9 cellular contexts compared by ENCODE assay signal in genomic region chr13:46571189-46571901, GRCh38. TPM values are rescaled to one million over a fixed set of nuclear protein-coding genes. Genes with fewer than 3 reads are reported as not detected.
DNase-seq lines count a peak whose midpoint lies in the region; ATAC-seq and TF ChIP-seq lines count a peak whose summit lies in the region.
"Had no signal": no experiment of that assay in that cellular context is flagged by ENCODE, and none has a peak within 500 bp of the region (broad histone marks: within the 10 kb centered on the region; RNA-seq: fewer than 3 reads in every experiment).

No MANE protein-coding gene starts in this region.

- H3K14ac ChIP-seq in H9 (ENCODE audit: insufficient read depth, low read length), result no peak overlapping the region

- H2BK120ac ChIP-seq in H9 (ENCODE audit: low read depth, low read length, poor library complexity, severe bottlenecking), result no peak overlapping the region

- H3K36me3 ChIP-seq in thyroid gland, result no peaks in the 10 kb centered on the region

- peaks cover 31% of the 10 kb centered on the region for H3K4me1 Mint-ChIP-seq in activated CD8-positive, alpha-beta memory T cell treated with anti-CD3 and anti-CD28 coated beads, Interleukin-2, amount 10 ng/mL, durations not matched to agents 7 days and 5 days
- H3K4me1 Mint-ChIP-seq in H9, result peaks cover 9 to 20% of the 10 kb centered on the region in 2 experiments

- H3K4ac ChIP-seq in H9 (ENCODE audit: low read depth, low read length), result no peak overlapping the region

- H2AFZ ChIP-seq in H9 (ENCODE audit: low read length), result no peak overlapping the region

- H3K4me1 ChIP-seq in thyroid gland, result peaks cover 19 to 22% of the 10 kb centered on the region in 2 donors
- no peaks in the 10 kb centered on the region for H3K4me1 ChIP-seq in H9 (ENCODE audit: insufficient read depth, low read length)

- H3K27me3 ChIP-seq in thyroid gland (no peaks in the 10 kb centered on the region), H9 (ENCODE audit: insufficient read depth, low read length) (no peaks in the 10 kb centered on the region)

- no peak for TF ChIP-seq POLR2A in thyroid gland (IDR thresholded peaks at IDR 0.05)

- H3K4me3 ChIP-seq in thyroid gland (replicated peaks in 1 of 3), result no peak overlapping the region

- no peaks in the 10 kb centered on the region for H3K9me3 Mint-ChIP-seq in activated CD8-positive, alpha-beta memory T cell treated with anti-CD3 and anti-CD28 coated beads, Interleukin-2, amount 10 ng/mL, durations not matched to agents 7 days and 5 days (ENCODE audit: low read depth)
- no peaks in the 10 kb centered on the region for H3K9me3 Mint-ChIP-seq in H9
- H3K9me3 Mint-ChIP-seq: CD8-positive, alpha-beta memory T cell had no signal

- H2AK5ac ChIP-seq in H9 (ENCODE audit: insufficient read length, low read length), result no peak overlapping the region

- no peak overlapping the region for H3K18ac ChIP-seq in H9 (ENCODE audit: insufficient read length, low read depth, low read length)

- H4K8ac ChIP-seq in H9 (replicated peaks; ENCODE audit: insufficient read length, low read depth, low read length), result no peak overlapping the region

- no peak for TF ChIP-seq CTCF in thyroid gland (IDR thresholded peaks at IDR 0.05)
- TF ChIP-seq CTCF in H9 (conservative IDR thresholded peaks at IDR 0.05), result no peak

- no peak overlapping the region for H2BK12ac ChIP-seq in H9 (ENCODE audit: insufficient read length, low read depth, low read length)

- H3K36me3 Mint-ChIP-seq in activated CD8-positive, alpha-beta memory T cell treated with anti-CD3 and anti-CD28 coated beads, Interleukin-2, amount 10 ng/mL, durations not matched to agents 7 days and 5 days, result no peaks in the 10 kb centered on the region
- H3K36me3 Mint-ChIP-seq in H9 (ENCODE audit: insufficient read depth in 1 of 3, low read depth in 3 of 3), result no peaks in the 10 kb centered on the region

- no peak overlapping the region for H4K5ac ChIP-seq in H9 (ENCODE audit: insufficient read length, low read depth, low read length)

- CTCF ChIA-PET in activated CD8-positive, alpha-beta memory T cell treated with anti-CD3 and anti-CD28 coated beads, Interleukin-2, amount 10 ng/mL, durations not matched to agents 7 days and 5 days (lab: Charles Lee), result interaction anchor here (1.1 to 1.4 kb wide), 2 partner anchors 9 to 20 kb away, joined by 3 read pairs; no protein-coding TSS in a partner anchor

- no peak overlapping the region for H3K27ac Mint-ChIP-seq in activated CD8-positive, alpha-beta memory T cell treated with anti-CD3 and anti-CD28 coated beads, Interleukin-2, amount 10 ng/mL, durations not matched to agents 7 days and 5 days
- H3K27ac Mint-ChIP-seq in H9, result peak overlapping the region in 1 of 3 experiments; percentile 9; a peak in 2 of 7 replicates

- no peak overlapping the region for H3K56ac ChIP-seq in H9 (ENCODE audit: insufficient read length, low read depth, low read length)

- H3K79me2 ChIP-seq in H9 (ENCODE audit: insufficient read depth, low read length), result peaks cover 1% of the 10 kb centered on the region; the same call in 1 of the 2 replicates

- no peak overlapping the region for H4K91ac ChIP-seq in H9 (ENCODE audit: insufficient read length, low read depth, low read length)

- WGBS in thyroid gland, 2 donors, result 50 to 81% methylated on average over 10 of the region's 10 CpGs
- WGBS in H9 (ENCODE audit: extremely low coverage, insufficient read length, low lambda C conversion rate), result no CpG with 5 or more reads among the region's 10 CpGs

- no peak overlapping the region for H3K9ac ChIP-seq in H9 (ENCODE audit: extremely low read depth, insufficient read length, low read length)

- H3K4me2 ChIP-seq in H9 (ENCODE audit: insufficient read depth, insufficient read length, low read length), result no peak overlapping the region

- H2BK15ac ChIP-seq in H9 (ENCODE audit: low read depth, low read length), result no peak overlapping the region

- no peak overlapping the region for H2BK5ac ChIP-seq in H9 (ENCODE audit: insufficient read length, low read length)

- H3K23me2 ChIP-seq in H9 (ENCODE audit: insufficient read length, low read depth, low read length, poor library complexity, severe bottlenecking), result no peaks in the 10 kb centered on the region

- no peaks in the 10 kb centered on the region for H3K79me1 ChIP-seq in H9 (ENCODE audit: insufficient read depth, low read depth, low read length, poor library complexity, severe bottlenecking)

- no peak for DNase-seq in activated CD8-positive, alpha-beta memory T cell treated with anti-CD3 and anti-CD28 coated beads, Interleukin-2, amount 10 ng/mL, durations not matched to agents 7 days and 5 days
- no peak for DNase-seq in activated CD8-positive, alpha-beta memory T cell treated with anti-CD3 and anti-CD28 coated beads, Interleukin-2, amount 50 U/mL, for 48 hours
- DNase-seq in dermis blood vessel endothelial cell, result peak; percentile 8
- peak; percentile 13 to 25 for DNase-seq in thyroid gland
- DNase-seq in H9, result no peak
- DNase-seq in SIG-M5 (lab: John Stamatoyannopoulos, UW), result no peak
- no peak for DNase-seq in dedifferentiated amniotic fluid mesenchymal stem cell (ENCODE audit: extremely low spot score)
- DNase-seq: CD8-positive, alpha-beta memory T cell had no signal

- no peaks in the 10 kb centered on the region for H3K9me3 ChIP-seq in thyroid gland
- no peaks in the 10 kb centered on the region for H3K9me3 ChIP-seq in H9 (ENCODE audit: control insufficient read depth, low read depth, low read length)

- no peaks in the 10 kb centered on the region for H3K27me3 Mint-ChIP-seq in activated CD8-positive, alpha-beta memory T cell treated with anti-CD3 and anti-CD28 coated beads, Interleukin-2, amount 10 ng/mL, durations not matched to agents 7 days and 5 days
- H3K27me3 Mint-ChIP-seq in H9 (ENCODE audit: low read depth), result no peaks in the 10 kb centered on the region

- H4K20me1 ChIP-seq in H9 (ENCODE audit: control insufficient read depth, insufficient read depth, insufficient read length), result no peaks in the 10 kb centered on the region

- intact Hi-C loops in thyroid gland (cut with DNase I), result no loop called here

- no peak overlapping the region for H3K23ac ChIP-seq in H9 (ENCODE audit: insufficient read length, low read depth, low read length)

- no peak overlapping the region for H3T11ph ChIP-seq in H9 (ENCODE audit: low read length)

- H3K27ac ChIP-seq in thyroid gland (no peak overlapping the region), H9 (ENCODE audit: insufficient read length, low read depth, low read length) (no peak overlapping the region)

- no peak overlapping the region for H3K4me3 Mint-ChIP-seq in activated CD8-positive, alpha-beta memory T cell treated with anti-CD3 and anti-CD28 coated beads, Interleukin-2, amount 10 ng/mL, durations not matched to agents 7 days and 5 days
- no peak overlapping the region for H3K4me3 Mint-ChIP-seq in H9
- H3K4me3 Mint-ChIP-seq: CD8-positive, alpha-beta memory T cell had no signal

- ATAC-seq in activated CD8-positive, alpha-beta memory T cell treated with anti-CD3 and anti-CD28 coated beads, Interleukin-2, amount 10 ng/mL, durations not matched to agents 7 days and 5 days, result peak; percentile 57
- peak; percentile 51 for ATAC-seq in HG03378 (IDR thresholded peaks at IDR 0.05; ENCODE audit: unreplicated experiment)

- H2BK20ac ChIP-seq in H9 (ENCODE audit: low read depth, low read length, poor library complexity, severe bottlenecking), result no peak overlapping the region

RNA-seq across cellular contexts. Expression of gene LRCH1, which starts 18.4 kb away (rescaled TPM):
- total RNA-seq in activated CD8-positive, alpha-beta memory T cell treated with anti-CD3 and anti-CD28 coated beads, Interleukin-2, amount 10 ng/mL, durations not matched to agents 7 days and 5 days, result 10 to 100 TPM; 19.8 to 20.9 TPM
- total RNA-seq in dermis blood vessel endothelial cell (21.8 and 25.7 TPM in 2 replicates), thyroid gland (10 to 100 TPM; 13.5 to 19.3 (median 15.9) TPM), H9 (2021) (8.0 and 8.5 TPM in 2 replicates)

Comparison
In these comparisons a context has a peak if more than half of its experiments do, and no peak if none do; other contexts are left out.
1. DNase-seq: peak in dermis blood vessel endothelial cell (single experiment) and thyroid gland (2 of 2); none in activated CD8-positive, alpha-beta memory T cell treated with anti-CD3 and anti-CD28 coated beads, Interleukin-2, amount 10 ng/mL, durations not matched to agents 7 days and 5 days (single experiment), activated CD8-positive, alpha-beta memory T cell treated with anti-CD3 and anti-CD28 coated beads, Interleukin-2, amount 50 U/mL, for 48 hours (single experiment), H9 (single experiment), SIG-M5 (single experiment) and dedifferentiated amniotic fluid mesenchymal stem cell (single experiment).